ENCODE assay signal across 8 cellular contexts in genomic region chr19:35557539-35558399, GRCh38. TPM values are rescaled to one million over a fixed set of nuclear protein-coding genes. Genes with fewer than 3 reads are reported as not detected.
DNase-seq lines count a peak whose midpoint lies in the region; ATAC-seq and TF ChIP-seq lines count a peak whose summit lies in the region.

No MANE protein-coding gene starts in this region.

- peaks cover 52% of the 10 kb centered on the region for H3K27me3 Mint-ChIP-seq in activated B cell treated with CpG ODN at 0.5 μM for 24 hours
- H3K27me3 Mint-ChIP-seq in dendritic cell treated with granulocyte-macrophage colony-stimulating factor and Interleukin-4, amounts not matched to agents 40 ng/mL and 50 ng/mL, for 4 days: peaks cover 72% of the 10 kb centered on the region

- no peak for TF ChIP-seq CTCF in activated B cell treated with CpG ODN at 0.5 μM for 24 hours (IDR thresholded peaks at IDR 0.05)
- no peak for TF ChIP-seq CTCF in lung (IDR thresholded peaks at IDR 0.05; ENCODE audit: control extremely low read depth, extremely low read depth)

- ATAC-seq in activated B cell treated with CpG ODN at 0.5 μM for 24 hours (ENCODE audit: low read depth) (peak; percentile 49), lung (ENCODE audit: insufficient read depth, low FRiP score) (peak; percentile 45), HG03520 (IDR thresholded peaks at IDR 0.05; ENCODE audit: unreplicated experiment) (no peak), GM21381 (IDR thresholded peaks at IDR 0.05; ENCODE audit: unreplicated experiment) (no peak)

- H3K4me1 Mint-ChIP-seq in activated B cell treated with CpG ODN at 0.5 μM for 24 hours: peaks cover 24% of the 10 kb centered on the region
- peaks cover 9% of the 10 kb centered on the region for H3K4me1 Mint-ChIP-seq in dendritic cell treated with granulocyte-macrophage colony-stimulating factor and Interleukin-4, amounts not matched to agents 40 ng/mL and 50 ng/mL, for 4 days (ENCODE audit: low read depth)

- no peaks in the 10 kb centered on the region for H3K9me3 Mint-ChIP-seq in activated B cell treated with CpG ODN at 0.5 μM for 24 hours
- no peaks in the 10 kb centered on the region for H3K9me3 Mint-ChIP-seq in dendritic cell treated with granulocyte-macrophage colony-stimulating factor and Interleukin-4, amounts not matched to agents 40 ng/mL and 50 ng/mL, for 4 days

- peak overlapping the region; percentile 56 for H3K4me3 ChIP-seq in ACC112 (ENCODE audit: low read depth, low read length)
- H3K4me3 ChIP-seq in lung: no peak overlapping the region

- H3K27ac Mint-ChIP-seq in activated B cell treated with CpG ODN at 0.5 μM for 24 hours: no peak overlapping the region
- H3K27ac Mint-ChIP-seq in dendritic cell treated with granulocyte-macrophage colony-stimulating factor and Interleukin-4, amounts not matched to agents 40 ng/mL and 50 ng/mL, for 4 days: no peak overlapping the region

- no peak overlapping the region for H2AFZ ChIP-seq in ACC112 (ENCODE audit: low read length, unreplicated experiment)

- H3K36me3 Mint-ChIP-seq in activated B cell treated with CpG ODN at 0.5 μM for 24 hours (ENCODE audit: low read depth): no peaks in the 10 kb centered on the region
- H3K36me3 Mint-ChIP-seq in dendritic cell treated with granulocyte-macrophage colony-stimulating factor and Interleukin-4, amounts not matched to agents 40 ng/mL and 50 ng/mL, for 4 days (ENCODE audit: low read depth): no peaks in the 10 kb centered on the region

- intact Hi-C loops in activated B cell treated with CpG ODN at 0.5 μM for 24 hours (cut with micrococcal nuclease): no loop called here
- intact Hi-C loops in dendritic cell treated with granulocyte-macrophage colony-stimulating factor and Interleukin-4, amounts not matched to agents 40 ng/mL and 50 ng/mL, for 4 days (cut with micrococcal nuclease): no loop called here

- CTCF ChIA-PET in HEK293T (lab: Yijun Ruan, JAX) (interaction anchor here (0.5 to 1.9 kb wide), 3 partner anchors 9 to 349 kb away, joined by 3 to 8 read pairs (median 3); no protein-coding TSS in a partner anchor), activated B cell treated with CpG ODN at 0.5 μM for 24 hours (lab: Charles Lee) (interaction anchor here (0.9 kb wide), 1 partner anchor 9 kb away, joined by 3 read pairs; no protein-coding TSS in a partner anchor)

- no peak overlapping the region for H3K27ac ChIP-seq in ACC112 (ENCODE audit: low read depth, low read length)
- H3K27ac ChIP-seq in lung (ENCODE audit: low read depth in 1 of 2, low read length in 1 of 2): no peak overlapping the region

- no peaks in the 10 kb centered on the region for H3K36me3 ChIP-seq in ACC112 (ENCODE audit: insufficient read depth, low read length)
- no peaks in the 10 kb centered on the region for H3K36me3 ChIP-seq in lung (ENCODE audit: control insufficient read depth in 2 of 2, insufficient read depth in 2 of 2, low read length in 2 of 2)

- H3K4me3 Mint-ChIP-seq in activated B cell treated with CpG ODN at 0.5 μM for 24 hours: peak overlapping the region; percentile 69
- H3K4me3 Mint-ChIP-seq in dendritic cell treated with granulocyte-macrophage colony-stimulating factor and Interleukin-4, amounts not matched to agents 40 ng/mL and 50 ng/mL, for 4 days: peak overlapping the region; percentile 73

- H3K4me1 ChIP-seq in ACC112 (ENCODE audit: control insufficient read depth, insufficient read depth, low read length, unreplicated experiment) (no peaks in the 10 kb centered on the region), lung (ENCODE audit: control insufficient read depth in 2 of 2, insufficient read depth in 2 of 2, low read length in 2 of 2) (peaks cover 0 to 10% of the 10 kb centered on the region in 2 donors)

- H3K9me3 ChIP-seq in lung (ENCODE audit: control insufficient read depth in 2 of 2, insufficient read depth in 1 of 2, low read length in 1 of 2): no peaks in the 10 kb centered on the region

- no peaks in the 10 kb centered on the region for H3K79me2 ChIP-seq in ACC112 (ENCODE audit: control insufficient read depth, insufficient read depth, low read length, unreplicated experiment)

- 2 to 5% methylated on average over 57 to 60 of the region's 60 CpGs for WGBS in lung, 2 donors

- POLR2A ChIA-PET in HEK293T (lab: Yijun Ruan, JAX) (interaction anchor here (0.9 to 1.6 kb wide), 4 partner anchors 47 to 91 kb away, joined by 5 to 9 read pairs (median 6); partner anchors contain the start of gene HAUS5), activated B cell treated with CpG ODN at 0.5 μM for 24 hours (lab: Charles Lee) (interaction anchor here (0.6 to 0.7 kb wide), 2 partner anchors 9 to 130 kb away, joined by 4 to 6 read pairs; no protein-coding TSS in a partner anchor)

- peak; percentile 96 for DNase-seq in HEK293T (ENCODE audit: extremely low spot score)
- peak; percentile 35 for DNase-seq in activated B cell treated with CpG ODN at 0.5 μM for 24 hours
- peak; percentile 71 for DNase-seq in lung (ENCODE audit: low spot score)
- DNase-seq in stimulated activated CD8-positive, alpha-beta memory T cell treated with anti-CD3 and anti-CD28 coated beads, Interleukin-2, amount 100 ng/mL, for 48 hours (ENCODE audit: low read depth in 2 of 2): peak; percentile 38 to 69

- H3K27me3 ChIP-seq in ACC112 (ENCODE audit: insufficient read depth, low read length): peaks cover 23% of the 10 kb centered on the region
- peaks cover 11% of the 10 kb centered on the region for H3K27me3 ChIP-seq in lung (ENCODE audit: control insufficient read depth, insufficient read depth)

TF ChIP-seq in HEK293T, 16 proteins besides CTCF, POLR2A, EP300 and RAD21:
- TF ChIP-seq HDGF (IDR thresholded peaks at IDR 0.05; ENCODE audit: borderline replicate concordance) (no peak), FOXA1 (IDR thresholded peaks at IDR 0.05) (no peak), NFRKB (IDR thresholded peaks at IDR 0.05) (no peak), ELF4 (IDR thresholded peaks at IDR 0.05) (no peak), L3MBTL2 (conservative IDR thresholded peaks at IDR 0.05) (peak; percentile 69), ARNT (IDR thresholded peaks at IDR 0.05) (no peak), ZNF384 (IDR thresholded peaks at IDR 0.05) (no peak), LEF1 (IDR thresholded peaks at IDR 0.05; ENCODE audit: borderline replicate concordance) (no peak), BHLHE40 (IDR thresholded peaks at IDR 0.05; ENCODE audit: borderline replicate concordance) (no peak), SP1 (IDR thresholded peaks at IDR 0.05) (peak; percentile 84), TARDBP (IDR thresholded peaks at IDR 0.05) (no peak), FOXK2 (IDR thresholded peaks at IDR 0.05) (no peak), PKNOX1 (IDR thresholded peaks at IDR 0.05) (no peak), FOXM1 (IDR thresholded peaks at IDR 0.05; ENCODE audit: borderline replicate concordance) (no peak), SUZ12 (IDR thresholded peaks at IDR 0.05) (no peak), CTBP1 (IDR thresholded peaks at IDR 0.05; ENCODE audit: borderline replicate concordance) (no peak)

RNA-seq across cellular contexts. Expression of gene ATP4A, which starts 5.7 kb away (rescaled TPM):
- not detected in 2 replicates for total RNA-seq in activated B cell treated with CpG ODN at 0.5 μM for 24 hours
- total RNA-seq in lung: not detected
- polyA plus RNA-seq in lung: under 1 TPM in 1 of 2 donors, not detected in 1; 0.01 TPM

RNA-seq across cellular contexts. Expression of gene TMEM147, which starts 12.3 kb away (rescaled TPM):
- total RNA-seq in activated B cell treated with CpG ODN at 0.5 μM for 24 hours: 46.9 and 55.3 TPM in 2 replicates
- 10 to 100 TPM; 39.0 to 98.8 TPM for total RNA-seq in lung
- 100 to 1,000 TPM; 150 to 167 TPM for polyA plus RNA-seq in lung

RNA-seq across cellular contexts. Expression of gene GAPDHS, which starts 24.5 kb away (rescaled TPM):
- total RNA-seq in activated B cell treated with CpG ODN at 0.5 μM for 24 hours (not detected in 2 replicates), lung (not detected)
- not detected for polyA plus RNA-seq in lung

RNA-seq across cellular contexts. Expression of gene PMIS2, which starts 28.2 kb away (rescaled TPM):
- total RNA-seq in activated B cell treated with CpG ODN at 0.5 μM for 24 hours (not detected in 2 replicates), lung (not detected)
- not detected for polyA plus RNA-seq in lung

RNA-seq across cellular contexts. Expression of gene SBSN, which starts 29.7 kb away (rescaled TPM):
- total RNA-seq in activated B cell treated with CpG ODN at 0.5 μM for 24 hours (not detected in 2 replicates), lung (under 1 TPM in 1 of 2 donors, not detected in 1; 0.09 TPM)
- polyA plus RNA-seq in lung: under 1 TPM; 0.08 to 0.39 TPM

Comparison
In these comparisons a context has a peak if more than half of its experiments do, and no peak if none do; other contexts are left out.
1. DNase-seq: peak in every context shown above with its lines; median percentile 96 in HEK293T; 71 in lung; 54 in stimulated activated CD8-positive, alpha-beta memory T cell treated with anti-CD3 and anti-CD28 coated beads, Interleukin-2, amount 100 ng/mL, for 48 hours; 35 in activated B cell treated with CpG ODN at 0.5 μM for 24 hours.
2. ATAC-seq: peak in activated B cell treated with CpG ODN at 0.5 μM for 24 hours (single experiment) and lung (single experiment); none in HG03520 (single experiment) and GM21381 (single experiment).